ENCODE assay signal across 28 cellular contexts in the genomic region with DNA sequence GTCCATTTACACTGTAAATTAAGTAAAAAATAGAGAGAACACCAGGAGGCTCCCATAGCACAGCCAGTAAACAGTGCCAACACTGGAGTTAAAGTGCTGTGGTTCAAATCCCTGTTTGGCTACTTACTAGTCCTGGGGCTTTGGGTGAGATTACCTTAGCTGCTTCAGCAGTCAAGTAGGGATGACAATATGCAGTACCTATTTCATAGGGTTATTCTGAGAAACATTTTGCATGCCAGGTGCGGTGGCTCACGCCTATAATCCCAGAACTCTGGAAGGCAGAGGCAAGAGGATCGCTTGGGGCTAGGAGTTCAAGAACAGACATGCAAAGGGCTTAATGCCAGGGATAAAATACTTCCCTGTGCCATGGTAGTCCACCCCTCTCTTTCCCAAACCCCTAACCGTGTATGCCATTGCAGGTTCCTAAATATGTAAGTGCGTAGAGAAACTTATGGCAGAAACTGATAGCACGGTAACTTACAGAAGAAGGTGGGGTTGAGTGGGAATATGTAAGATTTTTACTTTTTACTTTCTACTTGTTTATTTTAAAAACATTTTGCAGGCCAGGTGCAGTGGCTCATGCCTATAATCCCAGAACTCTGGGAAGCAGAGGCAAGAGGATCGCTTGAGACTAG.
"Had no signal": no experiment of that assay in that cellular context is flagged by ENCODE, and none has a peak within 500 bp of the region (broad histone marks: within the 10 kb centered on the region; RNA-seq: fewer than 3 reads in every experiment).

No MANE protein-coding gene starts in this region.

- H3K27me3 ChIP-seq: gastroesophageal sphincter, hepatocyte, neural progenitor cell, right atrium auricular region, stomach, suprapubic skin, tibial artery, upper lobe of right lung had no signal

- H3K4me3 ChIP-seq: gastroesophageal sphincter, hepatocyte, neural progenitor cell, right atrium auricular region, stomach, suprapubic skin, tibial artery, upper lobe of right lung had no signal

- H3K27ac ChIP-seq: hepatocyte, neural progenitor cell, right atrium auricular region, suprapubic skin, upper lobe of right lung had no signal

- H3K27ac Mint-ChIP-seq: activated CD4-positive, alpha-beta T cell treated with anti-CD3 and anti-CD28 coated beads for 36 hours; activated naive CD8-positive, alpha-beta T cell; activated T-cell treated with anti-CD3 and anti-CD28 coated beads, Interleukin-2, amount 50 U/mL, for 72 hours; endodermal cell; memory B cell; natural killer cell; stimulated activated naive B cell treated with anti-CD40 and anti-IgM and Interleukin-4, amounts not matched to agents 10 μg/mL and 1 μg/mL and 100 μg/mL, for 72 hours; T-helper 2 cell treated with Interferon-gamma antibody and Interleukin-4, amounts not matched to agents 5 μg/mL and 100 μg/mL, for 36 hours had no signal

- H3K36me3 Mint-ChIP-seq: activated naive CD8-positive, alpha-beta T cell; memory B cell; natural killer cell; neural progenitor cell; stimulated activated naive B cell treated with anti-CD40 and anti-IgM and Interleukin-4, amounts not matched to agents 10 μg/mL and 1 μg/mL and 100 μg/mL, for 72 hours had no signal

- H3K9me3 ChIP-seq: gastroesophageal sphincter, right atrium auricular region, stomach, suprapubic skin, tibial artery, upper lobe of right lung had no signal

- H3K9me3 Mint-ChIP-seq: activated T-cell treated with anti-CD3 and anti-CD28 coated beads, Interleukin-2, amount 50 U/mL, for 72 hours; endodermal cell; natural killer cell; neural progenitor cell; stimulated activated naive B cell treated with anti-CD40 and anti-IgM and Interleukin-4, amounts not matched to agents 10 μg/mL and 1 μg/mL and 100 μg/mL, for 72 hours; T-helper 2 cell treated with Interferon-gamma antibody and Interleukin-4, amounts not matched to agents 5 μg/mL and 100 μg/mL, for 36 hours had no signal

- H3K9ac ChIP-seq: neural progenitor cell, parathyroid adenoma had no signal

- H3K4me3 Mint-ChIP-seq: activated CD4-positive, alpha-beta T cell treated with anti-CD3 and anti-CD28 coated beads for 36 hours; activated naive CD8-positive, alpha-beta T cell; activated T-cell treated with anti-CD3 and anti-CD28 coated beads, Interleukin-2, amount 50 U/mL, for 72 hours; endodermal cell; memory B cell; natural killer cell; neural progenitor cell; stimulated activated naive B cell treated with anti-CD40 and anti-IgM and Interleukin-4, amounts not matched to agents 10 μg/mL and 1 μg/mL and 100 μg/mL, for 72 hours; T-helper 2 cell treated with Interferon-gamma antibody and Interleukin-4, amounts not matched to agents 5 μg/mL and 100 μg/mL, for 36 hours had no signal

- H3K36me3 ChIP-seq: gastroesophageal sphincter, neural progenitor cell, right atrium auricular region, stomach, suprapubic skin, tibial artery, upper lobe of right lung had no signal

- ATAC-seq: activated CD4-positive, alpha-beta T cell treated with anti-CD3 and anti-CD28 coated beads for 36 hours; activated T-cell treated with anti-CD3 and anti-CD28 coated beads, Interleukin-2, amount 50 U/mL, for 72 hours; gastroesophageal sphincter; left colon; natural killer cell; stimulated activated naive B cell treated with anti-CD40 and anti-IgM and Interleukin-4, amounts not matched to agents 10 μg/mL and 1 μg/mL and 100 μg/mL, for 72 hours; upper lobe of right lung had no signal

- H3K27me3 Mint-ChIP-seq: activated CD4-positive, alpha-beta T cell treated with anti-CD3 and anti-CD28 coated beads for 36 hours; activated naive CD8-positive, alpha-beta T cell; memory B cell; stimulated activated naive B cell treated with anti-CD40 and anti-IgM and Interleukin-4, amounts not matched to agents 10 μg/mL and 1 μg/mL and 100 μg/mL, for 72 hours had no signal

- DNase-seq: activated CD4-positive, alpha-beta T cell treated with anti-CD3 and anti-CD28 coated beads for 36 hours; activated CD4-positive, alpha-beta T cell treated with anti-CD3 and anti-CD28 coated beads, Interleukin-2, amount 50 U/mL, for 4 hours; activated CD4-positive, CD25-positive, alpha-beta regulatory T cell; activated naive CD4-positive, alpha-beta T cell treated with Interleukin-2 at 50 U/mL for 16 hours; activated T-cell treated with anti-CD3 and anti-CD28 coated beads for 4 hours; activated T-cell treated with anti-CD3 and anti-CD28 coated beads, Interleukin-2, amount 50 U/mL, for 72 hours; cortex of kidney; endodermal cell; islet precursor cell; left colon; natural killer cell; occipital lobe; stimulated activated CD4-positive, alpha-beta T cell treated with anti-CD3 and anti-CD28 coated beads, Interleukin-15, amount 100 ng/mL, for 24 hours; stimulated activated CD4-positive, alpha-beta T cell treated with anti-CD3 and anti-CD28 coated beads, Interleukin-2, amount 100 ng/mL, for 24 hours; stimulated activated naive B cell treated with anti-CD40 and anti-IgM and Interleukin-4, amounts not matched to agents 10 μg/mL and 1 μg/mL and 100 μg/mL, for 72 hours; stomach; T-helper 1 cell; tibial artery; upper lobe of right lung had no signal
